In genomic region chr6:44064948-44065272, GRCh38 we compare ENCODE assay signal across 11 cellular contexts.
A peak's percentile ranks its signal among the peaks of the same experiment; 100 is the strongest.
DNase-seq lines count a peak whose midpoint lies in the region; ATAC-seq, FAIRE-seq and TF ChIP-seq lines count a peak whose summit lies in the region.
"Had no signal": no experiment of that assay in that cellular context is flagged by ENCODE, and none has a peak within 500 bp of the region (broad histone marks: within the 10 kb centered on the region; RNA-seq: fewer than 3 reads in every experiment).

No MANE protein-coding gene starts in this region.

- H3F3A ChIP-seq in smooth muscle cell (ENCODE audit: low read depth) = peaks cover 22% of the 10 kb centered on the region

- POLR2A ChIA-PET in K562 (lab: Yijun Ruan, JAX) = interaction anchor here (0.6 to 1.8 kb wide), 16 partner anchors 8 to 1274 kb away, joined by 3 to 9 read pairs (median 3); partner anchors contain the start of gene GTPBP2

- no peak for FAIRE-seq in K562 (lab: Jason Lieb, UNC)

- intact Hi-C loops in K562 (cut with micrococcal nuclease) (loop anchor here (2.0 to 5.0 kb wide), 2 partner anchors 53 to 226 kb away; no protein-coding TSS in a partner anchor), right cardiac atrium (cut with DNase I) (loop anchor here in 1 of 4 donors (5.0 kb wide), 1 partner anchor 58 kb away; no protein-coding TSS in a partner anchor)

- H3K27me3 ChIP-seq in OCI-LY3 (ENCODE audit: low read depth, low read length) = no peaks in the 10 kb centered on the region
- no peaks in the 10 kb centered on the region for H3K27me3 ChIP-seq in K562 (ENCODE audit: control insufficient read depth in 2 of 2, insufficient read depth in 2 of 2, low read length in 2 of 2)
- H3K27me3 ChIP-seq in right cardiac atrium (ENCODE audit: control insufficient read depth, insufficient read depth) = no peaks in the 10 kb centered on the region
- no peaks in the 10 kb centered on the region for H3K27me3 ChIP-seq in smooth muscle cell (ENCODE audit: low read depth)

- DNase-seq in K562 (ENCODE audit: extremely low read depth in 1 of 4, low spot score in 3 of 4) = no peak
- DNase-seq in right cardiac atrium = no peak
- no peak for DNase-seq in smooth muscle cell (lab: John Stamatoyannopoulos, UW; ENCODE audit: unreplicated experiment)
- DNase-seq in HT-29 (ENCODE audit: low spot score) = no peak
- no peak for DNase-seq in HUDEP-2 (lab: John Stamatoyannopoulos, UW; ENCODE audit: unreplicated experiment in 76 of 76)
- no peak for DNase-seq in GDM1 (lab: John Stamatoyannopoulos, UW)
- DNase-seq: activated CD4-positive, alpha-beta T cell treated with anti-CD3 and anti-CD28 coated beads, Interleukin-2, amount 50 U/mL, for 4 hours; C1 segment of cervical spinal cord; naive thymus-derived CD8-positive, alpha-beta T cell; NCI-H1417 treated with DMSO at 0.1 percent for 48 hours had no signal

- BruUV-seq in K562 (replicated peaks; lab: Mats Ljungman, UMichigan) = no TSS peak

- no peak for TF ChIP-seq RAD21 in K562 (CRISPR knock-in tag; conservative IDR thresholded peaks at IDR 0.05 in 1 of 2, IDR thresholded peaks at IDR 0.05 in 1 of 2)

- no peaks in the 10 kb centered on the region for H3K9me3 ChIP-seq in OCI-LY3 (ENCODE audit: insufficient read depth, low read length)
- H3K9me3 ChIP-seq in K562 (replicated peaks; ENCODE audit: control insufficient read depth, insufficient read depth, low read depth, low read length) = peaks cover 6% of the 10 kb centered on the region
- H3K9me3 ChIP-seq in right cardiac atrium (ENCODE audit: control insufficient read depth, low read length) = no peaks in the 10 kb centered on the region
- no peaks in the 10 kb centered on the region for H3K9me3 ChIP-seq in smooth muscle cell (replicated peaks; ENCODE audit: low read depth)

- 81% methylated on average over 3 of the region's 3 CpGs for WGBS in K562 (ENCODE audit: insufficient coverage, low coverage, missing lambda C conversion rate)
- WGBS in right cardiac atrium = 95% methylated on average over 3 of the region's 3 CpGs
- 86% methylated on average over 3 of the region's 3 CpGs for WGBS in smooth muscle cell (ENCODE audit: low lambda C conversion rate)

- H3K79me2 ChIP-seq in OCI-LY3 (ENCODE audit: low read length) = no peaks in the 10 kb centered on the region
- no peaks in the 10 kb centered on the region for H3K79me2 ChIP-seq in K562 (ENCODE audit: control insufficient read depth, insufficient read depth, low read length)
- no peaks in the 10 kb centered on the region for H3K79me2 ChIP-seq in smooth muscle cell (ENCODE audit: low read depth)

- H3K9ac ChIP-seq in OCI-LY3 (ENCODE audit: low read length) = no peak overlapping the region; the same call in 1 of the 2 replicates
- peak overlapping the region; percentile 53 to 69; a peak in 3 of 4 replicates for H3K9ac ChIP-seq in K562 (ENCODE audit: insufficient read depth in 1 of 2, low read depth in 2 of 2, low read length in 2 of 2)
- peak overlapping the region; percentile 91 for H3K9ac ChIP-seq in smooth muscle cell (ENCODE audit: low read depth)

- TF ChIP-seq CTCF in OCI-LY3 (IDR thresholded peaks at IDR 0.05; ENCODE audit: low read depth, low read length) (no peak), K562 (IDR thresholded peaks at IDR 0.05 in 2 of 3, conservative IDR thresholded peaks at IDR 0.05 in 1 of 3; ENCODE audit: insufficient read depth in 2 of 3, low read depth in 1 of 3, low read length in 3 of 3) (no peak), smooth muscle cell (IDR thresholded peaks at IDR 0.05; ENCODE audit: borderline replicate concordance, insufficient read depth, poor library complexity, severe bottlenecking) (no peak)

- ATAC-seq in K562 = no peak
- ATAC-seq in right cardiac atrium = no peak
- ATAC-seq: naive thymus-derived CD8-positive, alpha-beta T cell had no signal

- H2AFZ ChIP-seq in OCI-LY3 (ENCODE audit: low read depth, low read length) (no peak overlapping the region), K562 (ENCODE audit: low read depth, low read length) (peak overlapping the region; percentile 78), smooth muscle cell (ENCODE audit: low read depth) (no peak overlapping the region)

- TF ChIP-seq EP300 in K562 (IDR thresholded peaks at IDR 0.05; ENCODE audit: low read length) = no peak

- TF ChIP-seq POLR2A in K562 (conservative IDR thresholded peaks at IDR 0.05) = 0 out of 2 replicates have a peak, but pooled peaks have one; percentile 2

- H3K27ac ChIP-seq in OCI-LY3 (ENCODE audit: low read length) (no peak overlapping the region), K562 (ENCODE audit: extremely low read depth, low read depth, low read length) (peak overlapping the region; percentile 74), right cardiac atrium (ENCODE audit: low read length) (peak overlapping the region; percentile 59), smooth muscle cell (ENCODE audit: low read depth) (peak overlapping the region; percentile 96)

- CTCF ChIA-PET in K562 (lab: Yijun Ruan, JAX; ENCODE audit: low intra/inter-chr PET ratio) = no interaction called here

- in situ Hi-C loops in K562 (cut with MboI) = loop anchor here (5.0 kb wide), 1 partner anchor 343 kb away; no protein-coding TSS in a partner anchor

- H3K36me3 ChIP-seq in OCI-LY3 (replicated peaks; ENCODE audit: low read depth, low read length) = no peaks in the 10 kb centered on the region
- H3K36me3 ChIP-seq in K562 (ENCODE audit: control insufficient read depth, insufficient read depth, low read length) = no peaks in the 10 kb centered on the region; the same call in 2 of the 3 replicates
- H3K36me3 ChIP-seq in smooth muscle cell (ENCODE audit: low read depth) = no peaks in the 10 kb centered on the region

- no peaks in the 10 kb centered on the region for H3K9me1 ChIP-seq in K562 (ENCODE audit: control insufficient read depth, insufficient read depth, low read length)

- H4K20me1 ChIP-seq in OCI-LY3 (ENCODE audit: insufficient read depth, low read length) (no peaks in the 10 kb centered on the region), K562 (replicated peaks; ENCODE audit: control insufficient read depth, insufficient read depth, low read length) (no peaks in the 10 kb centered on the region), smooth muscle cell (ENCODE audit: low read depth) (no peaks in the 10 kb centered on the region)

- H3K4me2 ChIP-seq in OCI-LY3 (ENCODE audit: low read length) = peak overlapping the region; percentile 33; the same call in 1 of the 2 replicates
- peak overlapping the region; percentile 40 for H3K4me2 ChIP-seq in K562 (ENCODE audit: insufficient read depth, low read length)
- peak overlapping the region; percentile 53 for H3K4me2 ChIP-seq in smooth muscle cell

- H3K4me3 ChIP-seq in OCI-LY3 (ENCODE audit: low read length) = no peak overlapping the region
- H3K4me3 ChIP-seq in K562 = no peak overlapping the region
- H3K4me3 ChIP-seq in right cardiac atrium (ENCODE audit: low read length) = no peak overlapping the region
- no peak overlapping the region for H3K4me3 ChIP-seq in smooth muscle cell

- H3K4me1 ChIP-seq in OCI-LY3 (ENCODE audit: low read length) (peaks cover 40% of the 10 kb centered on the region), K562 (replicated peaks in 1 of 2; ENCODE audit: control insufficient read depth in 2 of 2, insufficient read depth in 2 of 2, low read length in 2 of 2) (peaks cover 61 to 65% of the 10 kb centered on the region in 2 experiments), right cardiac atrium (ENCODE audit: control insufficient read depth, insufficient read depth, low read length) (peaks cover 13% of the 10 kb centered on the region), smooth muscle cell (ENCODE audit: low read depth) (peaks cover 17% of the 10 kb centered on the region)

TF ChIP-seq in K562, 482 proteins besides CTCF, POLR2A, EP300 and RAD21 (continues in another document):
- TF ChIP-seq ZNF695 (CRISPR knock-in tag; IDR thresholded peaks at IDR 0.05) (0 out of 2 replicates have a peak, but pooled peaks have one; percentile 10), ZKSCAN8 (CRISPR knock-in tag; IDR thresholded peaks at IDR 0.05) (0 out of 2 replicates have a peak, but pooled peaks have one; percentile 12), ZKSCAN3 (CRISPR knock-in tag; IDR thresholded peaks at IDR 0.05) (no peak), ZBTB8A (IDR thresholded peaks at IDR 0.05; ENCODE audit: partially characterized antibody) (no peak), ZNF12 (CRISPR knock-in tag; IDR thresholded peaks at IDR 0.05) (0 out of 2 replicates have a peak, but pooled peaks have one; percentile 27), NFIX (CRISPR knock-in tag; IDR thresholded peaks at IDR 0.05; ENCODE audit: low read depth) (0 out of 2 replicates have a peak, but pooled peaks have one; percentile 1), BCL6 (CRISPR knock-in tag; IDR thresholded peaks at IDR 0.05) (0 out of 2 replicates have a peak, but pooled peaks have one; percentile 7), MYNN (IDR thresholded peaks at IDR 0.05) (no peak), MYNN (CRISPR knock-in tag; IDR thresholded peaks at IDR 0.05) (no peak), SRF (CRISPR knock-in tag; IDR thresholded peaks at IDR 0.05) (0 out of 4 replicates have a peak, but pooled peaks of 1 of the 2 experiments have one; percentile 19), CBX3 (IDR thresholded peaks at IDR 0.05; ENCODE audit: borderline replicate concordance in 1 of 2, low read length in 2 of 2) (peak in 1 of 2 experiments; percentile 8; a peak in 1 of 3 replicates), ELF4 (CRISPR knock-in tag; IDR thresholded peaks at IDR 0.05) (no peak; the same call in 1 of the 2 replicates), KAT7 (CRISPR knock-in tag; IDR thresholded peaks at IDR 0.05; ENCODE audit: borderline replicate concordance) (0 out of 2 replicates have a peak, but pooled peaks have one; percentile 5), ZNF586 (CRISPR knock-in tag; conservative IDR thresholded peaks at IDR 0.05) (0 out of 2 replicates have a peak, but pooled peaks have one; percentile 32)
- TF ChIP-seq, protein P1, sequence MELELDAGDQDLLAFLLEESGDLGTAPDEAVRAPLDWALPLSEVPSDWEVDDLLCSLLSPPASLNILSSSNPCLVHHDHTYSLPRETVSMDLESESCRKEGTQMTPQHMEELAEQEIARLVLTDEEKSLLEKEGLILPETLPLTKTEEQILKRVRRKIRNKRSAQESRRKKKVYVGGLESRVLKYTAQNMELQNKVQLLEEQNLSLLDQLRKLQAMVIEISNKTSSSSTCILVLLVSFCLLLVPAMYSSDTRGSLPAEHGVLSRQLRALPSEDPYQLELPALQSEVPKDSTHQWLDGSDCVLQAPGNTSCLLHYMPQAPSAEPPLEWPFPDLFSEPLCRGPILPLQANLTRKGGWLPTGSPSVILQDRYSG (tag; conservative IDR thresholded peaks at IDR 0.05; ENCODE audit: low read depth) = 0 out of 2 replicates have a peak, but pooled peaks have one; percentile 14
